In genomic region chr10:130024779-130025178, GRCh38 we compare ENCODE assay signal across 22 cellular contexts.
DNase-seq lines count a peak whose midpoint lies in the region; ATAC-seq, FAIRE-seq and TF ChIP-seq lines count a peak whose summit lies in the region.
"Had no signal": no experiment of that assay in that cellular context is flagged by ENCODE, and none has a peak within 500 bp of the region (broad histone marks: within the 10 kb centered on the region; RNA-seq: fewer than 3 reads in every experiment).

No MANE protein-coding gene starts in this region.

- no peaks in the 10 kb centered on the region for H3K9me3 ChIP-seq in kidney (ENCODE audit: control insufficient read depth in 1 of 2, low read length in 2 of 2)
- H3K9me3 ChIP-seq: BE2C; BLaER1 treated with 17β-estradiol and CSF1 and Interleukin-3, amounts not matched to agents 10 nM and 100 nM had no signal

- no peaks in the 10 kb centered on the region for H3K36me3 ChIP-seq in kidney (ENCODE audit: control insufficient read depth in 1 of 2, insufficient read depth in 2 of 2, low read length in 2 of 2)
- H3K36me3 ChIP-seq: BE2C; BLaER1 treated with 17β-estradiol and CSF1 and Interleukin-3, amounts not matched to agents 10 nM and 100 nM had no signal

- FAIRE-seq in kidney (lab: Jason Lieb, UNC), result no peak
- FAIRE-seq: A204.1, D721Med, GM12878, GM19239 had no signal

- H3K4me1 ChIP-seq in kidney (ENCODE audit: control insufficient read depth in 1 of 2, insufficient read depth in 1 of 2, low read depth in 1 of 2, low read length in 2 of 2), result no peaks in the 10 kb centered on the region
- H3K4me1 ChIP-seq: BE2C had no signal

- ATAC-seq in HG03097 (IDR thresholded peaks at IDR 0.05; ENCODE audit: low FRiP score, unreplicated experiment), result no peak
- ATAC-seq: GM12878, GM23338, HCT116 had no signal

- no peak overlapping the region for H3K9ac ChIP-seq in kidney (ENCODE audit: low read length in 2 of 2)
- H3K9ac ChIP-seq: BLaER1 treated with 17β-estradiol and CSF1 and Interleukin-3, amounts not matched to agents 10 nM and 100 nM had no signal

- intact Hi-C loops in kidney (cut with DNase I), result no loop called here
- intact Hi-C loops in posterior vena cava (cut with DNase I), result no loop called here

- TF ChIP-seq CTCF in kidney (IDR thresholded peaks at IDR 0.05; ENCODE audit: borderline replicate concordance, extremely low read depth, insufficient read depth), result no peak

- H3K27ac ChIP-seq in kidney (ENCODE audit: low read depth in 2 of 2, low read length in 2 of 2), result no peak overlapping the region
- H3K27ac ChIP-seq: 22Rv1; BLaER1 treated with 17β-estradiol and CSF1 and Interleukin-3, amounts not matched to agents 10 nM and 100 nM had no signal

- no peak overlapping the region for H3K4me3 ChIP-seq in kidney (ENCODE audit: low read length in 2 of 2)
- H3K4me3 ChIP-seq: BLaER1 treated with 17β-estradiol and CSF1 and Interleukin-3, amounts not matched to agents 10 nM and 100 nM; GM12878; GM23338 had no signal

- DNase-seq in activated effector memory CD4-positive, alpha-beta T cell treated with anti-CD3 and anti-CD28 coated beads, Interleukin-2, amount 50 U/mL, for 16 hours, result peak; percentile 28
- no peak for DNase-seq in activated effector memory CD4-positive, alpha-beta T cell treated with Interleukin-2 at 50 U/mL for 16 hours
- peak; percentile 17 for DNase-seq in kidney
- peak; percentile 47 for DNase-seq in posterior vena cava (ENCODE audit: low spot score)
- no peak for DNase-seq in NCI-H226
- DNase-seq: AML-193; BE2C; CD4-positive, alpha-beta T cell; CD8-positive, alpha-beta memory T cell; DMS 273 treated with DMSO at 0.1 percent for 48 hours; EL; GDM1; H9 had no signal

Comparison
In these comparisons a context has a peak if more than half of its experiments do, and no peak if none do; other contexts are left out.
1. DNase-seq: peak in activated effector memory CD4-positive, alpha-beta T cell treated with anti-CD3 and anti-CD28 coated beads, Interleukin-2, amount 50 U/mL, for 16 hours (single experiment), kidney (single experiment) and posterior vena cava (single experiment); none in activated effector memory CD4-positive, alpha-beta T cell treated with Interleukin-2 at 50 U/mL for 16 hours (single experiment) and NCI-H226 (single experiment).